In genomic region chr15:74787251-74788041, GRCh38 we compare ENCODE assay signal across 9 cellular contexts. TPM values are rescaled to one million over a fixed set of nuclear protein-coding genes. Genes with fewer than 3 reads are reported as not detected.
A peak's percentile ranks its signal among the peaks of the same experiment; 100 is the strongest.
DNase-seq lines count a peak whose midpoint lies in the region; ATAC-seq and TF ChIP-seq lines count a peak whose summit lies in the region.
"Had no signal": no experiment of that assay in that cellular context is flagged by ENCODE, and none has a peak within 500 bp of the region (broad histone marks: within the 10 kb centered on the region; RNA-seq: fewer than 3 reads in every experiment).

No MANE protein-coding gene starts in this region.

- peaks cover 17% of the 10 kb centered on the region for H3K36me3 Mint-ChIP-seq in natural killer cell treated with Interleukin-12 subunit alpha and Interleukin-12 subunit beta and Interleukin-15 and Interleukin-18, amount 100 ng/mL, for 72 hours

- H3K4me3 ChIP-seq in suprapubic skin: peak overlapping the region; percentile 0

- H3K27ac Mint-ChIP-seq in natural killer cell treated with Interleukin-12 subunit alpha and Interleukin-12 subunit beta and Interleukin-15 and Interleukin-18, amount 100 ng/mL, for 72 hours: peak overlapping the region; percentile 91 to 97

- peak overlapping the region; percentile 87 for H3K4me3 Mint-ChIP-seq in natural killer cell treated with Interleukin-12 subunit alpha and Interleukin-12 subunit beta and Interleukin-15 and Interleukin-18, amount 100 ng/mL, for 72 hours

- WGBS in suprapubic skin: 40% methylated on average over 11 of the region's 13 CpGs

- TF ChIP-seq POLR2A in erythroblast (IDR thresholded peaks at IDR 0.05; ENCODE audit: low read length) (peak; percentile 38), suprapubic skin (IDR thresholded peaks at IDR 0.05) (no peak)

- peaks cover 72 to 83% of the 10 kb centered on the region in 2 donors for H3K4me1 Mint-ChIP-seq in natural killer cell treated with Interleukin-12 subunit alpha and Interleukin-12 subunit beta and Interleukin-15 and Interleukin-18, amount 100 ng/mL, for 72 hours (ENCODE audit: low read depth in 2 of 2)

- no peaks in the 10 kb centered on the region for H3K9me3 ChIP-seq in suprapubic skin
- H3K9me3 ChIP-seq: Caco-2 had no signal

- H3K36me3 ChIP-seq in suprapubic skin: no peaks in the 10 kb centered on the region

- H3K27me3 ChIP-seq in suprapubic skin: no peaks in the 10 kb centered on the region

- H3K4me1 ChIP-seq in suprapubic skin: peaks cover 96% of the 10 kb centered on the region

- TF ChIP-seq CTCF in suprapubic skin (IDR thresholded peaks at IDR 0.05): peak; percentile 9 to 39

- ATAC-seq in HG02943 (IDR thresholded peaks at IDR 0.05; ENCODE audit: low read depth, unreplicated experiment): peak; percentile 39
- ATAC-seq in natural killer cell treated with Interleukin-12 subunit alpha and Interleukin-12 subunit beta and Interleukin-15 and Interleukin-18, amount 100 ng/mL, for 72 hours: peak; percentile 81 to 85

- peak overlapping the region; percentile 71 for H3K27ac ChIP-seq in suprapubic skin

- H3K27me3 Mint-ChIP-seq in natural killer cell treated with Interleukin-12 subunit alpha and Interleukin-12 subunit beta and Interleukin-15 and Interleukin-18, amount 100 ng/mL, for 72 hours: no peaks in the 10 kb centered on the region

- TF ChIP-seq EP300 in suprapubic skin (IDR thresholded peaks at IDR 0.05): no peak

- no peaks in the 10 kb centered on the region for H3K9me3 Mint-ChIP-seq in natural killer cell treated with Interleukin-12 subunit alpha and Interleukin-12 subunit beta and Interleukin-15 and Interleukin-18, amount 100 ng/mL, for 72 hours

- DNase-seq in NCI-H1436 (lab: John Stamatoyannopoulos, UW): peak; percentile 49
- no peak for DNase-seq in NCI-H1436 treated with DMSO at 0.1 percent for 48 hours (lab: John Stamatoyannopoulos, UW)
- DNase-seq in NOMO-1 treated with dmso at 0.1 percent for 144 hours (lab: John Stamatoyannopoulos, UW; ENCODE audit: unreplicated experiment): peak; percentile 99
- peak; percentile 85 for DNase-seq in activated T-cell treated with anti-CD3 and anti-CD28 coated beads for 24 hours (ENCODE audit: low read depth)
- peak; percentile 86 for DNase-seq in erythroblast (lab: John Stamatoyannopoulos, UW)
- DNase-seq in natural killer cell treated with Interleukin-12 subunit alpha and Interleukin-12 subunit beta and Interleukin-15 and Interleukin-18, amount 100 ng/mL, for 72 hours (ENCODE audit: low spot score): peak; percentile 96
- no peak for DNase-seq in suprapubic skin (ENCODE audit: low spot score in 2 of 2)

RNA-seq across cellular contexts. Expression of gene CSK, which starts 5.6 kb away (rescaled TPM):
- 100 to 1,000 TPM; 323 TPM for total RNA-seq in natural killer cell treated with Interleukin-12 subunit alpha and Interleukin-12 subunit beta and Interleukin-15 and Interleukin-18, amount 100 ng/mL, for 72 hours
- 10 to 100 TPM; 33.1 to 45.2 (median 35.5) TPM for total RNA-seq in suprapubic skin

RNA-seq across cellular contexts. Expression of gene LMAN1L, which starts 25.2 kb away (rescaled TPM):
- total RNA-seq in natural killer cell treated with Interleukin-12 subunit alpha and Interleukin-12 subunit beta and Interleukin-15 and Interleukin-18, amount 100 ng/mL, for 72 hours: 1 to 10 TPM; 3.4 to 4.9 TPM
- under 1 TPM in 1 of 4 donors, not detected in 3; 0.42 TPM for total RNA-seq in suprapubic skin
- total RNA-seq: Caco-2 had no signal

RNA-seq across cellular contexts. Expression of gene CYP1A2, which starts 38.8 kb away (rescaled TPM):
- not detected for total RNA-seq in natural killer cell treated with Interleukin-12 subunit alpha and Interleukin-12 subunit beta and Interleukin-15 and Interleukin-18, amount 100 ng/mL, for 72 hours
- not detected for total RNA-seq in suprapubic skin
- total RNA-seq: Caco-2 had no signal

RNA-seq across cellular contexts. Expression of gene CPLX3, which starts 39.0 kb away (rescaled TPM):
- 1 to 10 TPM in 1 of 2 donors, under 1 TPM in 1; 0.43 to 1.7 TPM for total RNA-seq in natural killer cell treated with Interleukin-12 subunit alpha and Interleukin-12 subunit beta and Interleukin-15 and Interleukin-18, amount 100 ng/mL, for 72 hours
- total RNA-seq in suprapubic skin: under 1 TPM in 1 of 4 donors, not detected in 3; 0.47 TPM
- total RNA-seq: Caco-2 had no signal

RNA-seq across cellular contexts. Expression of gene ULK3, which starts 55.5 kb away (rescaled TPM):
- total RNA-seq in natural killer cell treated with Interleukin-12 subunit alpha and Interleukin-12 subunit beta and Interleukin-15 and Interleukin-18, amount 100 ng/mL, for 72 hours: 10 to 100 TPM; 39.1 to 74.7 TPM
- total RNA-seq in suprapubic skin: 100 to 1,000 TPM; 105 to 330 (median 129) TPM

Comparison
In these comparisons a context has a peak if more than half of its experiments do, and no peak if none do; other contexts are left out.
1. DNase-seq: peak in NCI-H1436 (single experiment), NOMO-1 treated with dmso at 0.1 percent for 144 hours (single experiment), activated T-cell treated with anti-CD3 and anti-CD28 coated beads for 24 hours (single experiment), erythroblast (2 of 2) and natural killer cell treated with Interleukin-12 subunit alpha and Interleukin-12 subunit beta and Interleukin-15 and Interleukin-18, amount 100 ng/mL, for 72 hours (single experiment); none in NCI-H1436 treated with DMSO at 0.1 percent for 48 hours (single experiment) and suprapubic skin (0 of 2).
2. RNA of gene CSK, which starts 5.6 kb away (total RNA-seq): 323 TPM in natural killer cell treated with Interleukin-12 subunit alpha and Interleukin-12 subunit beta and Interleukin-15 and Interleukin-18, amount 100 ng/mL, for 72 hours; 33.1 to 45.2 TPM in suprapubic skin; every median in the first group is over 4 times any median in the second.